8 cellular contexts compared by ENCODE assay signal in the genomic region with DNA sequence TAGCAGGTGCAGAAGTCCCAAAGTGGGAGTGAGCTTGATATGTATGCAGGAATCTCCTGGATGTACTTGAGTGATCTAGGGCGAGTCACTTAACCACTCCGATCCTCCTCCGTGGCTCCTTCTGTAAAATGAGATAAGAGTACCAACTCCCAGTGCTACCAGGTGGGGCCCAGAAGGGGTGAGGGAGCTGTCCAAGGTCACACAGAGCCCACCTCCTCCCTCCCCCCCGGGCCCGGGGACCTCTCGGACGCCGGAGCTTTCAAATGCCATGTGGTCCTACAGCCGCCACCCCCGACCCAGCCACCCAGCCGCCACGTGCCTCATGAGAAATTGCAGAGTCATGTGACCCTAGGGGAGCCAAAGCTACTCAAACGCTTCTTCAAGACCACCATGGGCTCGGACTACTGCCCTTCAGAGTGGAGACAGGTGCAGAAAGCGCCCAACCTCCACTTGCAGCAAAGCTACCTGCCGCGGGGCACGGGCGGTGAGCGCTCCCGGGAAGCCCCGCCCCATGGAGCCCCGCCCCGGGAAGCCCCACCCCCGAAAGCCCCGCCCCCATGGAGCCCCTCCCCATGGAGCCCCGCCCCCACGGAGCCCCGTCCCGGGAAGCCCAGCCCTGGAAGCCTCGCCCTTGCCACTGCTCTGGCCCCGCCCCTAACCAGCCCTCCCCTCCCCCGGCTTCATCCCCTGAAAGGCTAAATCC. TPM values are rescaled to one million over a fixed set of nuclear protein-coding genes. Genes with fewer than 3 reads are reported as not detected.
DNase-seq lines count a peak whose midpoint lies in the region; ATAC-seq and TF ChIP-seq lines count a peak whose summit lies in the region.

No MANE protein-coding gene starts in this region.

- H3K36me3 ChIP-seq in Caco-2 (ENCODE audit: control insufficient read depth, insufficient read depth, low read length): no peaks in the 10 kb centered on the region
- H3K36me3 ChIP-seq in HUES6 (ENCODE audit: control insufficient read depth, insufficient read depth, low read length): no peaks in the 10 kb centered on the region

- H3K9me3 Mint-ChIP-seq in Caco-2 (ENCODE audit: unreplicated experiment): no peaks in the 10 kb centered on the region

- no peak overlapping the region for H3K27ac ChIP-seq in HUES6 (ENCODE audit: low read depth, low read length)

- POLR2A ChIA-PET in Caco-2 (lab: Charles Lee): interaction anchor here (0.6 to 0.8 kb wide), 3 partner anchors 10 to 17 kb away, joined by 3 to 9 read pairs (median 3); a partner anchor contains a TSS

- BruUV-seq in Caco-2 (replicated peaks; lab: Mats Ljungman, UMichigan): no TSS peak

- H3K9me3 ChIP-seq in Caco-2 (no peaks in the 10 kb centered on the region), HUES6 (ENCODE audit: control insufficient read depth, insufficient read depth, low read depth, low read length) (no peaks in the 10 kb centered on the region)

- peak overlapping the region; percentile 2; the same call in 1 of the 2 replicates for H3K4me3 ChIP-seq in Caco-2 (ENCODE audit: low read depth, low read length)
- H3K4me3 ChIP-seq in HUES6 (ENCODE audit: low read depth, low read length): peak overlapping the region; percentile 69

- intact Hi-C loops in Caco-2 (cut with micrococcal nuclease; ENCODE audit: unreplicated experiment): no loop called here

- H3K27ac Mint-ChIP-seq in Caco-2 (ENCODE audit: unreplicated experiment): no peak overlapping the region

- H3K4me1 Mint-ChIP-seq in Caco-2 (ENCODE audit: low read depth, unreplicated experiment): no peaks in the 10 kb centered on the region

- CTCF ChIA-PET in Caco-2 (lab: Charles Lee): interaction anchor here (0.6 to 0.7 kb wide), 2 partner anchors 11 to 249 kb away, joined by 3 read pairs; no protein-coding TSS in a partner anchor

- H3K36me3 Mint-ChIP-seq in Caco-2 (ENCODE audit: insufficient read depth, unreplicated experiment): peaks cover 10% of the 10 kb centered on the region

- H3K9ac ChIP-seq in HUES6 (ENCODE audit: low read length): no peak overlapping the region

- peak in 1 of 2 experiments; percentile 32 for DNase-seq in Caco-2
- DNase-seq in activated T-cell treated with anti-CD3 and anti-CD28 coated beads, Interleukin-2, amount 50 U/mL, for 48 hours: peak; percentile 62 to 68
- DNase-seq in kidney glomerular epithelial cell (lab: John Stamatoyannopoulos, UW): peak; percentile 11
- DNase-seq in GDM1 (lab: John Stamatoyannopoulos, UW): no peak
- DNase-seq in mesenteric fat pad (ENCODE audit: low spot score): no peak
- DNase-seq in NCI-H510A (lab: John Stamatoyannopoulos, UW): no peak

- no peaks in the 10 kb centered on the region for H3K27me3 Mint-ChIP-seq in Caco-2 (ENCODE audit: insufficient read depth, unreplicated experiment)

- no peak for TF ChIP-seq CTCF in Caco-2 (IDR thresholded peaks at IDR 0.05; ENCODE audit: insufficient read depth in 1 of 2, low read depth in 1 of 2, low read length in 1 of 2, severe bottlenecking in 1 of 2, unreplicated experiment in 1 of 2)

- peak overlapping the region; percentile 54 for H3K4me3 Mint-ChIP-seq in Caco-2 (ENCODE audit: unreplicated experiment)

- H3K4me1 ChIP-seq in Caco-2 (no peaks in the 10 kb centered on the region), HUES6 (ENCODE audit: control insufficient read depth, insufficient read depth, low read length) (peaks cover 16% of the 10 kb centered on the region)

- H3K27me3 ChIP-seq in Caco-2 (replicated peaks; ENCODE audit: control insufficient read depth, insufficient read depth, low read length) (no peaks in the 10 kb centered on the region), HUES6 (ENCODE audit: control insufficient read depth, insufficient read depth, low read length) (peaks cover 35% of the 10 kb centered on the region)

- no peak for ATAC-seq in HG02610 (IDR thresholded peaks at IDR 0.05; ENCODE audit: unreplicated experiment)

RNA-seq across cellular contexts. Expression of a gene that starts 10.1 kb away (rescaled TPM):
- total RNA-seq in Caco-2 (2022) (29.4 TPM in 2 replicates), mesenteric fat pad (59.1 TPM)

RNA-seq across cellular contexts. Expression of a gene that starts 16.6 kb away (rescaled TPM):
- total RNA-seq in Caco-2 (2022): 16.1 and 16.2 TPM in 2 replicates
- 55.5 TPM for total RNA-seq in mesenteric fat pad

RNA-seq across cellular contexts. Expression of a gene that starts 17.0 kb away (rescaled TPM):
- total RNA-seq in Caco-2 (2022) (3.9 TPM in 2 replicates), mesenteric fat pad (3.5 TPM)

RNA-seq across cellular contexts. Expression of a gene that starts 29.7 kb away (rescaled TPM):
- total RNA-seq in Caco-2 (2022) (67.6 and 79.2 TPM in 2 replicates), mesenteric fat pad (84.8 TPM)

Comparison
In these comparisons a context has a peak if more than half of its experiments do, and no peak if none do; other contexts are left out.
1. DNase-seq: peak in activated T-cell treated with anti-CD3 and anti-CD28 coated beads, Interleukin-2, amount 50 U/mL, for 48 hours (2 of 2) and kidney glomerular epithelial cell (single experiment); none in GDM1 (single experiment), mesenteric fat pad (single experiment) and NCI-H510A (single experiment).